In genomic region chr12:18074001-18074400, GRCh38 we compare ENCODE assay signal across 24 cellular contexts. TPM values are rescaled to one million over a fixed set of nuclear protein-coding genes. Genes with fewer than 3 reads are reported as not detected.
A peak's percentile ranks its signal among the peaks of the same experiment; 100 is the strongest.
DNase-seq lines count a peak whose midpoint lies in the region; ATAC-seq, FAIRE-seq and TF ChIP-seq lines count a peak whose summit lies in the region.
"Had no signal": no experiment of that assay in that cellular context is flagged by ENCODE, and none has a peak within 500 bp of the region (broad histone marks: within the 10 kb centered on the region; RNA-seq: fewer than 3 reads in every experiment).

No MANE protein-coding gene starts in this region.

- no peak for TF ChIP-seq CTCF in epithelial cell of esophagus (IDR thresholded peaks at IDR 0.05; ENCODE audit: insufficient read depth, low read depth, low read length, missing control alignments)

- no peak for ATAC-seq in stimulated activated naive CD8-positive, alpha-beta T cell treated with anti-CD3 and anti-CD28 coated beads, Interleukin-15, amount 100 ng/mL, for 72 hours
- no peak for ATAC-seq in naive thymus-derived CD4-positive, alpha-beta T cell
- ATAC-seq: GM23338, Panc1, SK-N-SH treated with all-trans-retinoic acid at 6 μM for 48 hours had no signal

- no peaks in the 10 kb centered on the region for H3K9me3 ChIP-seq in naive thymus-derived CD4-positive, alpha-beta T cell (ENCODE audit: control insufficient read depth in 2 of 3, low read length in 3 of 3)

- H3K27ac ChIP-seq in naive thymus-derived CD4-positive, alpha-beta T cell (ENCODE audit: low read depth, low read length), result no peak overlapping the region

- H3K27me3 ChIP-seq in naive thymus-derived CD4-positive, alpha-beta T cell (ENCODE audit: control insufficient read depth in 2 of 2, insufficient read depth in 2 of 2, low read length in 2 of 2), result no peaks in the 10 kb centered on the region

- H3K4me3 Mint-ChIP-seq in stimulated activated naive CD8-positive, alpha-beta T cell treated with anti-CD3 and anti-CD28 coated beads, Interleukin-15, amount 100 ng/mL, for 72 hours, result no peak overlapping the region
- no peak overlapping the region for H3K4me3 Mint-ChIP-seq in naive thymus-derived CD4-positive, alpha-beta T cell
- H3K4me3 Mint-ChIP-seq: CD14-positive monocyte, GM23338 had no signal

- no peak for TF ChIP-seq POLR2A in H54 (IDR thresholded peaks at IDR 0.05; ENCODE audit: low read depth, low read length)

- no peaks in the 10 kb centered on the region for H3K4me1 Mint-ChIP-seq in stimulated activated naive CD8-positive, alpha-beta T cell treated with anti-CD3 and anti-CD28 coated beads, Interleukin-15, amount 100 ng/mL, for 72 hours
- no peaks in the 10 kb centered on the region for H3K4me1 Mint-ChIP-seq in naive thymus-derived CD4-positive, alpha-beta T cell
- H3K4me1 Mint-ChIP-seq: CD14-positive monocyte had no signal

- POLR2A ChIA-PET in naive thymus-derived CD4-positive, alpha-beta T cell (lab: Charles Lee), result no interaction called here

- H3K27ac Mint-ChIP-seq in stimulated activated naive CD8-positive, alpha-beta T cell treated with anti-CD3 and anti-CD28 coated beads, Interleukin-15, amount 100 ng/mL, for 72 hours, result no peak overlapping the region
- H3K27ac Mint-ChIP-seq in naive thymus-derived CD4-positive, alpha-beta T cell, result no peak overlapping the region
- H3K27ac Mint-ChIP-seq: CD14-positive monocyte, GM23338 had no signal

- no peaks in the 10 kb centered on the region for H3K36me3 Mint-ChIP-seq in naive thymus-derived CD4-positive, alpha-beta T cell
- H3K36me3 Mint-ChIP-seq: CD14-positive monocyte had no signal

- intact Hi-C loops in naive thymus-derived CD4-positive, alpha-beta T cell (cut with micrococcal nuclease), result no loop called here

- no peaks in the 10 kb centered on the region for H3K36me3 ChIP-seq in naive thymus-derived CD4-positive, alpha-beta T cell (ENCODE audit: control insufficient read depth in 2 of 3, insufficient read depth in 3 of 3, low read length in 3 of 3)

- DNase-seq in NCI-H146 (lab: John Stamatoyannopoulos, UW) (peak; percentile 3), NCI-H146 treated with DMSO at 0.1 percent for 48 hours (lab: John Stamatoyannopoulos, UW; ENCODE audit: unreplicated experiment) (no peak), H54 (ENCODE audit: insufficient read length, low spot score) (no peak), NCI-H748 (lab: John Stamatoyannopoulos, UW; ENCODE audit: unreplicated experiment) (peak; percentile 92), epithelial cell of esophagus (ENCODE audit: low read depth) (peak; percentile 67), germinal center (ENCODE audit: low spot score) (no peak)
- no peak for DNase-seq in stimulated activated naive CD8-positive, alpha-beta T cell treated with anti-CD3 and anti-CD28 coated beads, Interleukin-15, amount 100 ng/mL, for 72 hours
- DNase-seq in naive thymus-derived CD4-positive, alpha-beta T cell, result no peak
- DNase-seq: COR-L47, DND-41, GF-D8, Karpas-422, MM.1S, NCI-H1105, NCI-H2029 treated with DMSO at 0.1 percent for 48 hours, SHP77 had no signal

- CTCF ChIA-PET in naive thymus-derived CD4-positive, alpha-beta T cell (lab: Charles Lee), result no interaction called here

- no peaks in the 10 kb centered on the region for H3K4me1 ChIP-seq in naive thymus-derived CD4-positive, alpha-beta T cell (ENCODE audit: control insufficient read depth in 2 of 2, insufficient read depth in 2 of 2, low read length in 2 of 2)

- H3K27me3 Mint-ChIP-seq in stimulated activated naive CD8-positive, alpha-beta T cell treated with anti-CD3 and anti-CD28 coated beads, Interleukin-15, amount 100 ng/mL, for 72 hours, result no peaks in the 10 kb centered on the region
- H3K27me3 Mint-ChIP-seq in naive thymus-derived CD4-positive, alpha-beta T cell, result no peaks in the 10 kb centered on the region

- H3K4me3 ChIP-seq in epithelial cell of esophagus (ENCODE audit: low read length), result no peak overlapping the region
- H3K4me3 ChIP-seq in naive thymus-derived CD4-positive, alpha-beta T cell (ENCODE audit: low read length), result no peak overlapping the region
- H3K4me3 ChIP-seq: GM23338 had no signal

- FAIRE-seq in H54 (lab: Jason Lieb, UNC), result peak; percentile 55
- FAIRE-seq: GM19239 had no signal

- H3K9me3 Mint-ChIP-seq in stimulated activated naive CD8-positive, alpha-beta T cell treated with anti-CD3 and anti-CD28 coated beads, Interleukin-15, amount 100 ng/mL, for 72 hours, result no peaks in the 10 kb centered on the region
- peaks cover 0 to 10% (median 3%) of the 10 kb centered on the region in 11 donors for H3K9me3 Mint-ChIP-seq in naive thymus-derived CD4-positive, alpha-beta T cell
- H3K9me3 Mint-ChIP-seq: GM23338 had no signal

RNA-seq across cellular contexts. Expression of gene RERGL, which starts 16.0 kb away (rescaled TPM):
- not detected for total RNA-seq in naive thymus-derived CD4-positive, alpha-beta T cell
- not detected for polyA plus RNA-seq in naive thymus-derived CD4-positive, alpha-beta T cell
- total RNA-seq: A172; GM23338; NCI-H460; T-helper 1 cell treated with Interleukin-12 subunit alpha and Interleukin-12 subunit beta and Interleukin-4 antibody, amounts not matched to agents 30 ng/mL and 1 ng/mL, for 36 hours had no signal
- polyA plus RNA-seq: CD14-positive monocyte, GM23338 had no signal

Comparison
In these comparisons a context has a peak if more than half of its experiments do, and no peak if none do; other contexts are left out.
1. DNase-seq: peak in NCI-H146 (single experiment), NCI-H748 (single experiment) and epithelial cell of esophagus (single experiment); none in NCI-H146 treated with DMSO at 0.1 percent for 48 hours (single experiment), H54 (single experiment), stimulated activated naive CD8-positive, alpha-beta T cell treated with anti-CD3 and anti-CD28 coated beads, Interleukin-15, amount 100 ng/mL, for 72 hours (0 of 2), germinal center (single experiment) and naive thymus-derived CD4-positive, alpha-beta T cell (0 of 9).